Comparison of ENCODE assay signal across 8 cellular contexts in the genomic region with DNA sequence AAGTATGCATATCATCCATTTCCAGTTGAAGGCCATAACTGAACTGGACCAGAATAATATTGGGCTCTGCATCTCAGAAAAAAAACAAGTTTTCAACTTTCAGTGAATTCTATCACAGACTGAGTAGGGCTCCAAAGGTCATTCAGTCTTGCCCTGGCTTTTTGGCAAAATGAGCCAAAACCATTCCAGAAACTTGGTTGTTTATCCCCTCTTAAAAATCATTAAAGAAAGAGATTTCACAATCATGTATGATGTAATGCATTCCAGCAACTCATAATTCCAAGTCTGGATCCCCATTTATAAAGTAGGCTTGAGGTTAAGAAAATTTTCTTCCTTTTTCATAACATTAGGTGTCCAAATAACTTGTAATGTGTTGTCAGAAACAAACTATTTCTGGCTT.
DNase-seq lines count a peak whose midpoint lies in the region; ATAC-seq, FAIRE-seq and TF ChIP-seq lines count a peak whose summit lies in the region.
"Not testable (repeated sequence)": the region's sequence is repeated elsewhere in the genome, so short reads cannot be mapped to it uniquely, and the experiment has no call there.

No MANE protein-coding gene starts in this region.

- not testable (repeated sequence) for H4K20me1 ChIP-seq in astrocyte (ENCODE audit: insufficient read depth, low read length)

- DNase-seq in AG20443 (ENCODE audit: low spot score) (peak; percentile 11), HFFc6 (peak; percentile 25), astrocyte (ENCODE audit: low read depth) (peak; percentile 76), epithelial cell of esophagus (ENCODE audit: low read depth) (peak; percentile 23), glomerular visceral epithelial cell (ENCODE audit: extremely low spot score) (peak; percentile 12), kidney tubule cell (ENCODE audit: low spot score) (peak; percentile 28), uterus (peak in 1 of 2 donors; percentile 46)
- not testable (repeated sequence) for DNase-seq in psoas muscle

- H3K36me3 ChIP-seq in astrocyte (ENCODE audit: insufficient read depth, low read length): peaks cover 13% of the 10 kb centered on the region
- not testable (repeated sequence) for H3K36me3 ChIP-seq in psoas muscle (ENCODE audit: insufficient read depth in 1 of 2, low read depth in 1 of 2); uterus

- H3K9ac ChIP-seq in astrocyte (ENCODE audit: low read length): not testable (repeated sequence)

- H3K4me3 ChIP-seq in astrocyte (ENCODE audit: insufficient read depth, low read depth, low read length); epithelial cell of esophagus (ENCODE audit: low read length); psoas muscle; uterus: not testable (repeated sequence)

- H3K79me2 ChIP-seq in astrocyte (ENCODE audit: insufficient read depth, low read length): not testable (repeated sequence)

- H3K4me2 ChIP-seq in astrocyte (ENCODE audit: low read length): not testable (repeated sequence)

- not testable (repeated sequence) for TF ChIP-seq POLR2A in uterus (IDR thresholded peaks at IDR 0.05)

- ATAC-seq in psoas muscle: peak in 3 of 4 donors; percentile 40 to 64 (median 42)

- not testable (repeated sequence) for H3K4me3 Mint-ChIP-seq in HFFc6; astrocyte (ENCODE audit: unreplicated experiment)

- not testable (repeated sequence) for H3K9me3 Mint-ChIP-seq in HFFc6; astrocyte (ENCODE audit: unreplicated experiment)

- peak; percentile 73 for FAIRE-seq in astrocyte (lab: Jason Lieb, UNC)

- intact Hi-C loops in psoas muscle (cut with DNase I); uterus (cut with DNase I; ENCODE audit: low total_unique reads): not testable (repeated sequence)

- H3K27ac Mint-ChIP-seq in HFFc6; astrocyte (ENCODE audit: unreplicated experiment): not testable (repeated sequence)

- not testable (repeated sequence) for H3K4me1 ChIP-seq in astrocyte (ENCODE audit: insufficient read depth, low read length); psoas muscle
- H3K4me1 ChIP-seq in uterus: peaks cover 0 to 14% of the 10 kb centered on the region in 2 donors

- H3K4me1 Mint-ChIP-seq in HFFc6 (ENCODE audit: low read depth): peaks cover 19% of the 10 kb centered on the region
- peaks cover 21% of the 10 kb centered on the region for H3K4me1 Mint-ChIP-seq in astrocyte (ENCODE audit: low read depth, unreplicated experiment)

- H3K9me3 ChIP-seq in astrocyte (ENCODE audit: insufficient read depth, low read depth, low read length); psoas muscle; uterus: not testable (repeated sequence)

- not testable (repeated sequence) for H3K27me3 ChIP-seq in astrocyte (ENCODE audit: insufficient read depth, low read length); psoas muscle (ENCODE audit: insufficient read depth in 3 of 3, low read length in 2 of 3); uterus

- H3K36me3 Mint-ChIP-seq in HFFc6 (ENCODE audit: low read depth); astrocyte (ENCODE audit: low read depth, unreplicated experiment): not testable (repeated sequence)

- TF ChIP-seq CTCF in HFFc6 (IDR thresholded peaks at IDR 0.05); astrocyte (IDR thresholded peaks at IDR 0.05; ENCODE audit: insufficient read depth, low read depth, low read length); epithelial cell of esophagus (IDR thresholded peaks at IDR 0.05; ENCODE audit: insufficient read depth, low read depth, low read length, missing control alignments); psoas muscle (IDR thresholded peaks at IDR 0.05); uterus (IDR thresholded peaks at IDR 0.05): not testable (repeated sequence)

- not testable (repeated sequence) for H2AFZ ChIP-seq in astrocyte (ENCODE audit: low read depth, low read length)

- H3K27me3 Mint-ChIP-seq in HFFc6 (ENCODE audit: insufficient read depth); astrocyte (ENCODE audit: low read depth, unreplicated experiment): not testable (repeated sequence)

- H3K27ac ChIP-seq in astrocyte (ENCODE audit: low read depth, low read length) (peak overlapping the region; percentile 7), uterus (peak overlapping the region; percentile 52 to 74)
- not testable (repeated sequence) for H3K27ac ChIP-seq in psoas muscle
